ENCODE assay signal across 27 cellular contexts in genomic region chr14:88863167-88863566, GRCh38.
"Had no signal": no experiment of that assay in that cellular context is flagged by ENCODE, and none has a peak within 500 bp of the region (broad histone marks: within the 10 kb centered on the region; RNA-seq: fewer than 3 reads in every experiment).

No MANE protein-coding gene starts in this region.

- ATAC-seq: activated T-cell treated with anti-CD3 and anti-CD28 coated beads, Interleukin-2, amount 50 U/mL, for 4 hours; SK-N-SH treated with all-trans-retinoic acid at 6 μM for 48 hours; WTC11 had no signal

- H3K27me3 ChIP-seq: brain microvascular endothelial cell, cardiac muscle cell, Peyer's patch, SJCRH30 had no signal

- H3K4me3 ChIP-seq: cardiac muscle cell, Peyer's patch, SJCRH30 had no signal

- H3K4me1 ChIP-seq: Peyer's patch, SJCRH30 had no signal

- H3K36me3 ChIP-seq: brain microvascular endothelial cell, Peyer's patch, SJCRH30 had no signal

- H3K27ac ChIP-seq: brain microvascular endothelial cell, cardiac muscle cell, Peyer's patch, RWPE1, SJCRH30 had no signal

- H3K9me3 ChIP-seq: Peyer's patch, SJCRH30 had no signal

- DNase-seq: activated CD4-positive, alpha-beta T cell treated with anti-CD3 and anti-CD28 coated beads, Interleukin-2, amount 10 ng/mL, durations not matched to agents 24 days and 14 days; activated CD4-positive, alpha-beta T cell treated with anti-CD3 and anti-CD28 coated beads, Interleukin-2, amount 50 U/mL, for 48 hours; activated CD4-positive, CD25-positive, alpha-beta regulatory T cell treated with anti-CD3 and anti-CD28 coated beads, Interleukin-2, amount 50 U/mL, for 72 hours; activated CD8-positive, alpha-beta memory T cell treated with anti-CD3 and anti-CD28 coated beads for 24 hours; activated gamma-delta T cell; activated naive CD4-positive, alpha-beta T cell treated with anti-CD3 and anti-CD28 coated beads for 36 hours; activated T-cell treated with anti-CD3 and anti-CD28 coated beads, Interleukin-2, amount 50 U/mL, for 4 hours; brain microvascular endothelial cell; KG1; MV-4-11; NCI-H1092 treated with DMSO at 0.1 percent for 48 hours; NCI-H1417 treated with DMSO at 0.1 percent for 48 hours; NCI-H1694; NCI-H2029; NCI-H2171; NCI-H2227 treated with DMSO at 0.1 percent for 48 hours; NCI-H446 treated with DMSO at 0.1 percent for 48 hours; NCI-H524 treated with DMSO at 0.1 percent for 48 hours; Peyer's patch; Right ventricle myocardium superior; SJCRH30; SW 1271; T-helper 9 cell had no signal
